Comparison of ENCODE assay signal across 1 cellular context in genomic region chr6:155491421-155491820, GRCh38.
TF ChIP-seq lines count a peak whose summit lies in the region.

No MANE protein-coding gene starts in this region.

TF ChIP-seq in HepG2, 621 proteins besides CTCF, POLR2A, EP300 and RAD21 (continued from another document and continues in another):
- no peak for TF ChIP-seq ZBTB44 (CRISPR knock-in tag; IDR thresholded peaks at IDR 0.05)
- TF ChIP-seq RFXANK (CRISPR knock-in tag; IDR thresholded peaks at IDR 0.05) = no peak; the same call in 1 of the 2 replicates
- TF ChIP-seq ZNF34 (CRISPR knock-in tag; IDR thresholded peaks at IDR 0.05; ENCODE audit: borderline replicate concordance) = no peak
- TF ChIP-seq ZNF432 (CRISPR knock-in tag; IDR thresholded peaks at IDR 0.05; ENCODE audit: borderline replicate concordance) = no peak
- TF ChIP-seq THAP9 (CRISPR knock-in tag; IDR thresholded peaks at IDR 0.05; ENCODE audit: borderline replicate concordance) = no peak
- TF ChIP-seq ZNF256 (CRISPR knock-in tag; conservative IDR thresholded peaks at IDR 0.05) = no peak
- TF ChIP-seq BRD4 (CRISPR knock-in tag; IDR thresholded peaks at IDR 0.05) = no peak
- peak; percentile 93 for TF ChIP-seq MED1 (CRISPR knock-in tag; IDR thresholded peaks at IDR 0.05)
- TF ChIP-seq, protein P1, sequence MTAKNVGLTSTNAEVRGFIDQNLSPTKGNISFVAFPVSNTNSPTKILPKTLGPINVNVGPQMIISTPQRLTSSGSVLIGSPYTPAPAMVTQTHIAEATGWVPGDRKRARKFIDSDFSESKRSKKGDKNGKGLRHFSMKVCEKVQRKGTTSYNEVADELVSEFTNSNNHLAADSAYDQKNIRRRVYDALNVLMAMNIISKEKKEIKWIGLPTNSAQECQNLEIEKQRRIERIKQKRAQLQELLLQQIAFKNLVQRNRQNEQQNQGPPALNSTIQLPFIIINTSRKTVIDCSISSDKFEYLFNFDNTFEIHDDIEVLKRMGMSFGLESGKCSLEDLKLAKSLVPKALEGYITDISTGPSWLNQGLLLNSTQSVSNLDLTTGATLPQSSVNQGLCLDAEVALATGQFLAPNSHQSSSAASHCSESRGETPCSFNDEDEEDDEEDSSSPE (CRISPR knock-in tag; IDR thresholded peaks at IDR 0.05) = no peak
- TF ChIP-seq SIX1 (CRISPR knock-in tag; IDR thresholded peaks at IDR 0.05; ENCODE audit: borderline replicate concordance) = 0 out of 2 replicates have a peak, but pooled peaks have one; percentile 36
- no peak for TF ChIP-seq DDIT3 (CRISPR knock-in tag; IDR thresholded peaks at IDR 0.05)
- no peak for TF ChIP-seq ZNF879 (CRISPR knock-in tag; IDR thresholded peaks at IDR 0.05)
- TF ChIP-seq CBX5 (CRISPR knock-in tag; IDR thresholded peaks at IDR 0.05; ENCODE audit: borderline replicate concordance) = no peak
- no peak for TF ChIP-seq BCLAF1 (IDR thresholded peaks at IDR 0.05)
- TF ChIP-seq STAT6 (CRISPR knock-in tag; IDR thresholded peaks at IDR 0.05; ENCODE audit: borderline replicate concordance) = no peak
- TF ChIP-seq SKI (IDR thresholded peaks at IDR 0.05; ENCODE audit: partially characterized antibody) = peak; percentile 91
- TF ChIP-seq HOXA7 (CRISPR knock-in tag; IDR thresholded peaks at IDR 0.05) = no peak
- TF ChIP-seq, protein P2, sequence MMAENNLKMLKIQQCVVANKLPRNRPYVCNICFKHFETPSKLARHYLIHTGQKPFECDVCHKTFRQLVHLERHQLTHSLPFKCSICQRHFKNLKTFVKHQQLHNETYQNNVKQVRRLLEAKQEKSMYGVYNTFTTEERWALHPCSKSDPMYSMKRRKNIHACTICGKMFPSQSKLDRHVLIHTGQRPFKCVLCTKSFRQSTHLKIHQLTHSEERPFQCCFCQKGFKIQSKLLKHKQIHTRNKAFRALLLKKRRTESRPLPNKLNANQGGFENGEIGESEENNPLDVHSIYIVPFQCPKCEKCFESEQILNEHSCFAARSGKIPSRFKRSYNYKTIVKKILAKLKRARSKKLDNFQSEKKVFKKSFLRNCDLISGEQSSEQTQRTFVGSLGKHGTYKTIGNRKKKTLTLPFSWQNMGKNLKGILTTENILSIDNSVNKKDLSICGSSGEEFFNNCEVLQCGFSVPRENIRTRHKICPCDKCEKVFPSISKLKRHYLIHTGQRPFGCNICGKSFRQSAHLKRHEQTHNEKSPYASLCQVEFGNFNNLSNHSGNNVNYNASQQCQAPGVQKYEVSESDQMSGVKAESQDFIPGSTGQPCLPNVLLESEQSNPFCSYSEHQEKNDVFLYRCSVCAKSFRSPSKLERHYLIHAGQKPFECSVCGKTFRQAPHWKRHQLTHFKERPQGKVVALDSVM (CRISPR knock-in tag; IDR thresholded peaks at IDR 0.05) = no peak
- TF ChIP-seq PPARG (CRISPR knock-in tag; conservative IDR thresholded peaks at IDR 0.05) = peak; percentile 89
- TF ChIP-seq KAT8 (CRISPR knock-in tag; IDR thresholded peaks at IDR 0.05) = peak; percentile 55; the same call in 1 of the 2 replicates
- TF ChIP-seq SCMH1 (CRISPR knock-in tag; IDR thresholded peaks at IDR 0.05; ENCODE audit: borderline replicate concordance) = no peak
- no peak for TF ChIP-seq TP53 (CRISPR knock-in tag; conservative IDR thresholded peaks at IDR 0.05)
- no peak for TF ChIP-seq ZNF670 (CRISPR knock-in tag; IDR thresholded peaks at IDR 0.05; ENCODE audit: borderline replicate concordance)
- no peak for TF ChIP-seq GPN1 (CRISPR knock-in tag; IDR thresholded peaks at IDR 0.05; ENCODE audit: borderline replicate concordance)
- TF ChIP-seq ZNF558 (CRISPR knock-in tag; IDR thresholded peaks at IDR 0.05; ENCODE audit: borderline replicate concordance) = no peak
- no peak for TF ChIP-seq ZNF546 (CRISPR knock-in tag; conservative IDR thresholded peaks at IDR 0.05)
- 0 out of 2 replicates have a peak, but pooled peaks have one; percentile 9 for TF ChIP-seq SNAI1 (CRISPR knock-in tag; IDR thresholded peaks at IDR 0.05; ENCODE audit: borderline replicate concordance)
- TF ChIP-seq ZNF839 (CRISPR knock-in tag; IDR thresholded peaks at IDR 0.05; ENCODE audit: borderline replicate concordance) = no peak
- no peak for TF ChIP-seq ZNF543 (CRISPR knock-in tag; IDR thresholded peaks at IDR 0.05)
- peak; percentile 27; the same call in 1 of the 2 replicates for TF ChIP-seq MYPOP (CRISPR knock-in tag; IDR thresholded peaks at IDR 0.05)
- TF ChIP-seq ZNF772 (CRISPR knock-in tag; IDR thresholded peaks at IDR 0.05) = no peak
- TF ChIP-seq ZNF761 (CRISPR knock-in tag; conservative IDR thresholded peaks at IDR 0.05) = no peak
- no peak for TF ChIP-seq RFX5 (IDR thresholded peaks at IDR 0.05; ENCODE audit: low read depth, low read length)
- no peak for TF ChIP-seq ZNF225 (CRISPR knock-in tag; IDR thresholded peaks at IDR 0.05)
- no peak for TF ChIP-seq ZNF607 (CRISPR knock-in tag; IDR thresholded peaks at IDR 0.05; ENCODE audit: borderline replicate concordance)
- no peak for TF ChIP-seq ZNF891 (CRISPR knock-in tag; IDR thresholded peaks at IDR 0.05)
- TF ChIP-seq, protein P3, sequence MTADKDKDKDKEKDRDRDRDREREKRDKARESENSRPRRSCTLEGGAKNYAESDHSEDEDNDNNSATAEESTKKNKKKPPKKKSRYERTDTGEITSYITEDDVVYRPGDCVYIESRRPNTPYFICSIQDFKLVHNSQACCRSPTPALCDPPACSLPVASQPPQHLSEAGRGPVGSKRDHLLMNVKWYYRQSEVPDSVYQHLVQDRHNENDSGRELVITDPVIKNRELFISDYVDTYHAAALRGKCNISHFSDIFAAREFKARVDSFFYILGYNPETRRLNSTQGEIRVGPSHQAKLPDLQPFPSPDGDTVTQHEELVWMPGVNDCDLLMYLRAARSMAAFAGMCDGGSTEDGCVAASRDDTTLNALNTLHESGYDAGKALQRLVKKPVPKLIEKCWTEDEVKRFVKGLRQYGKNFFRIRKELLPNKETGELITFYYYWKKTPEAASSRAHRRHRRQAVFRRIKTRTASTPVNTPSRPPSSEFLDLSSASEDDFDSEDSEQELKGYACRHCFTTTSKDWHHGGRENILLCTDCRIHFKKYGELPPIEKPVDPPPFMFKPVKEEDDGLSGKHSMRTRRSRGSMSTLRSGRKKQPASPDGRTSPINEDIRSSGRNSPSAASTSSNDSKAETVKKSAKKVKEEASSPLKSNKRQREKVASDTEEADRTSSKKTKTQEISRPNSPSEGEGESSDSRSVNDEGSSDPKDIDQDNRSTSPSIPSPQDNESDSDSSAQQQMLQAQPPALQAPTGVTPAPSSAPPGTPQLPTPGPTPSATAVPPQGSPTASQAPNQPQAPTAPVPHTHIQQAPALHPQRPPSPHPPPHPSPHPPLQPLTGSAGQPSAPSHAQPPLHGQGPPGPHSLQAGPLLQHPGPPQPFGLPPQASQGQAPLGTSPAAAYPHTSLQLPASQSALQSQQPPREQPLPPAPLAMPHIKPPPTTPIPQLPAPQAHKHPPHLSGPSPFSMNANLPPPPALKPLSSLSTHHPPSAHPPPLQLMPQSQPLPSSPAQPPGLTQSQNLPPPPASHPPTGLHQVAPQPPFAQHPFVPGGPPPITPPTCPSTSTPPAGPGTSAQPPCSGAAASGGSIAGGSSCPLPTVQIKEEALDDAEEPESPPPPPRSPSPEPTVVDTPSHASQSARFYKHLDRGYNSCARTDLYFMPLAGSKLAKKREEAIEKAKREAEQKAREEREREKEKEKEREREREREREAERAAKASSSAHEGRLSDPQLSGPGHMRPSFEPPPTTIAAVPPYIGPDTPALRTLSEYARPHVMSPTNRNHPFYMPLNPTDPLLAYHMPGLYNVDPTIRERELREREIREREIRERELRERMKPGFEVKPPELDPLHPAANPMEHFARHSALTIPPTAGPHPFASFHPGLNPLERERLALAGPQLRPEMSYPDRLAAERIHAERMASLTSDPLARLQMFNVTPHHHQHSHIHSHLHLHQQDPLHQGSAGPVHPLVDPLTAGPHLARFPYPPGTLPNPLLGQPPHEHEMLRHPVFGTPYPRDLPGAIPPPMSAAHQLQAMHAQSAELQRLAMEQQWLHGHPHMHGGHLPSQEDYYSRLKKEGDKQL (CRISPR knock-in tag; IDR thresholded peaks at IDR 0.05; ENCODE audit: low read depth) = peak; percentile 84; the same call in 1 of the 2 replicates
- TF ChIP-seq RFX3 (CRISPR knock-in tag; IDR thresholded peaks at IDR 0.05) = no peak
- TF ChIP-seq RORA (CRISPR knock-in tag; IDR thresholded peaks at IDR 0.05) = no peak
- TF ChIP-seq SRSF4 (IDR thresholded peaks at IDR 0.05; ENCODE audit: low read depth, low read length, poor library complexity, severe bottlenecking) = no peak
- no peak for TF ChIP-seq ZNF451 (CRISPR knock-in tag; IDR thresholded peaks at IDR 0.05)
